14 cellular contexts compared by ENCODE assay signal in genomic region chr13:110530839-110531499, GRCh38. TPM values are rescaled to one million over a fixed set of nuclear protein-coding genes. Genes with fewer than 3 reads are reported as not detected.
A peak's percentile ranks its signal among the peaks of the same experiment; 100 is the strongest.
DNase-seq lines count a peak whose midpoint lies in the region; TF ChIP-seq lines count a peak whose summit lies in the region.
"Had no signal": no experiment of that assay in that cellular context is flagged by ENCODE, and none has a peak within 500 bp of the region (broad histone marks: within the 10 kb centered on the region; RNA-seq: fewer than 3 reads in every experiment).

No MANE protein-coding gene starts in this region.

- H3K4me2 ChIP-seq in SK-N-SH: no peak overlapping the region

- H3K4me1 Mint-ChIP-seq in nephron progenitor cell: peaks cover 49% of the 10 kb centered on the region

- H3K9me2 ChIP-seq in SK-N-SH: no peaks in the 10 kb centered on the region

- CTCF ChIA-PET in HEK293 (lab: Yijun Ruan, JAX): no interaction called here
- CTCF ChIA-PET in SK-N-SH (lab: Yijun Ruan, JAX): no interaction called here

- H3K27ac ChIP-seq in HEK293 (ENCODE audit: extremely low read depth, low read depth, low read length) (no peak overlapping the region), stomach (peak overlapping the region in 4 of 5 donors; percentile 11 to 60 (median 47)), SK-N-SH (ENCODE audit: low read depth in 2 of 2, low read length in 1 of 2) (no peak overlapping the region)

- H3K4me1 ChIP-seq in HEK293 (ENCODE audit: control insufficient read depth, insufficient read depth, low read length) (no peaks in the 10 kb centered on the region), stomach (peaks cover 45 to 92% (median 62%) of the 10 kb centered on the region in 4 donors), SK-N-SH (ENCODE audit: control insufficient read depth in 1 of 2, insufficient read depth in 2 of 2, low read depth in 1 of 2, low read length in 1 of 2) (no peaks in the 10 kb centered on the region; a peak in 1 of 4 replicates)

- no peak overlapping the region for H2AFZ ChIP-seq in SK-N-SH (ENCODE audit: low read depth)

- H3K4me3 Mint-ChIP-seq in nephron progenitor cell: no peak overlapping the region

- H3K27me3 Mint-ChIP-seq in nephron progenitor cell (ENCODE audit: low read depth, poor library complexity): peaks cover 9% of the 10 kb centered on the region

- H3K27me3 ChIP-seq in stomach: no peaks in the 10 kb centered on the region
- H3K27me3 ChIP-seq in SK-N-SH (ENCODE audit: insufficient read depth): no peaks in the 10 kb centered on the region

- TF ChIP-seq EP300 in stomach (IDR thresholded peaks at IDR 0.05) (no peak), SK-N-SH (IDR thresholded peaks at IDR 0.05; ENCODE audit: borderline replicate concordance in 1 of 2, low read depth in 1 of 2, low read length in 1 of 2) (no peak)

- H3K36me3 Mint-ChIP-seq in nephron progenitor cell (ENCODE audit: low read depth): no peaks in the 10 kb centered on the region

- H3F3A ChIP-seq in SK-N-SH (replicated peaks; ENCODE audit: insufficient read depth): no peaks in the 10 kb centered on the region

- intact Hi-C loops in stomach (cut with DNase I; ENCODE audit: low total_unique reads): no loop called here

- no peaks in the 10 kb centered on the region for H4K20me1 ChIP-seq in SK-N-SH (ENCODE audit: insufficient read depth)

- WGBS in stomach, 5 donors: 79 to 94% (median 89%) methylated on average over 12 to 13 of the region's 13 CpGs
- WGBS in SK-N-SH (ENCODE audit: low lambda C conversion rate): 77% methylated on average over 9 of the region's 13 CpGs

- peak overlapping the region; percentile 84 for H3K27ac Mint-ChIP-seq in nephron progenitor cell

- H3K4me3 ChIP-seq in HEK293 (ENCODE audit: low read depth, low read length): no peak overlapping the region
- no peak overlapping the region for H3K4me3 ChIP-seq in fibroblast of villous mesenchyme (ENCODE audit: low read depth, low read length)
- H3K4me3 ChIP-seq in stomach: no peak overlapping the region
- H3K4me3 ChIP-seq in SK-N-SH (ENCODE audit: low read depth in 2 of 2, low read length in 1 of 2): no peak overlapping the region

- TF ChIP-seq CTCF in HEK293 (tag by site-specific recombination; IDR thresholded peaks at IDR 0.05): no peak
- TF ChIP-seq CTCF in fibroblast of villous mesenchyme (IDR thresholded peaks at IDR 0.05; ENCODE audit: insufficient read depth, low read depth, low read length): no peak
- TF ChIP-seq CTCF in nephron progenitor cell (IDR thresholded peaks at IDR 0.05): no peak
- TF ChIP-seq CTCF in stomach (IDR thresholded peaks at IDR 0.05): no peak
- no peak for TF ChIP-seq CTCF in SK-N-SH (IDR thresholded peaks at IDR 0.05)

- no peaks in the 10 kb centered on the region for H3K79me2 ChIP-seq in SK-N-SH (ENCODE audit: insufficient read depth)

- DNase-seq in fibroblast of villous mesenchyme (ENCODE audit: low read depth) (peak; percentile 55), nephron progenitor cell (no peak), stomach (no peak), SK-N-SH (no peak), NCI-H2029 treated with DMSO at 0.1 percent for 48 hours (lab: John Stamatoyannopoulos, UW) (no peak)
- DNase-seq in stimulated activated CD8-positive, alpha-beta memory T cell treated with anti-CD3 and anti-CD28 coated beads, Interleukin-4, amount 100 ng/mL, for 48 hours: no peak
- DNase-seq: ACHN, DMS 273 treated with DMSO at 0.1 percent for 48 hours, DND-41, MM.1S, NCI-H1092 treated with DMSO at 0.1 percent for 48 hours, NCI-H146, NCI-H2081 treated with DMSO at 0.1 percent for 48 hours had no signal

- no peaks in the 10 kb centered on the region for H3K36me3 ChIP-seq in HEK293 (ENCODE audit: control insufficient read depth in 2 of 2, insufficient read depth in 1 of 2, low read length in 2 of 2)
- peaks cover 0 to 7% (median 0%) of the 10 kb centered on the region in 4 donors for H3K36me3 ChIP-seq in stomach
- H3K36me3 ChIP-seq in SK-N-SH (replicated peaks in 1 of 2; ENCODE audit: control insufficient read depth in 1 of 2, insufficient read depth in 2 of 2, low read length in 1 of 2): no peaks in the 10 kb centered on the region

- H3K9ac ChIP-seq in SK-N-SH: no peak overlapping the region

- TF ChIP-seq POLR2A in stomach (IDR thresholded peaks at IDR 0.05): no peak

- POLR2A ChIA-PET in HEK293 (lab: Yijun Ruan, JAX): no interaction called here
- POLR2A ChIA-PET in SK-N-SH (lab: Yijun Ruan, JAX): no interaction called here

- no peaks in the 10 kb centered on the region for H3K9me3 Mint-ChIP-seq in nephron progenitor cell

- H3K9me3 ChIP-seq in HEK293 (ENCODE audit: control insufficient read depth, insufficient read depth, low read depth, low read length): no peaks in the 10 kb centered on the region
- no peaks in the 10 kb centered on the region for H3K9me3 ChIP-seq in stomach
- no peaks in the 10 kb centered on the region for H3K9me3 ChIP-seq in SK-N-SH

- TF ChIP-seq RAD21 in SK-N-SH (IDR thresholded peaks at IDR 0.05; ENCODE audit: low read length): no peak

TF ChIP-seq in HEK293, 187 proteins besides CTCF, POLR2A, EP300 and RAD21:
- TF ChIP-seq ZNF214 (tag by site-specific recombination; IDR thresholded peaks at IDR 0.05; ENCODE audit: borderline replicate concordance) (no peak), KLF16 (tag by site-specific recombination; IDR thresholded peaks at IDR 0.05) (no peak), ZNF311 (tag by site-specific recombination; IDR thresholded peaks at IDR 0.05; ENCODE audit: borderline replicate concordance) (no peak), ZNF664 (tag by site-specific recombination; IDR thresholded peaks at IDR 0.05) (no peak), KLF17 (tag by site-specific recombination; IDR thresholded peaks at IDR 0.05) (0 out of 2 replicates have a peak, but pooled peaks have one; percentile 35), KLF1 (tag by site-specific recombination; IDR thresholded peaks at IDR 0.05) (peak; percentile 25; the same call in 1 of the 2 replicates)

TF ChIP-seq in SK-N-SH, 30 proteins besides CTCF, POLR2A, EP300 and RAD21:
- no peak for TF ChIP-seq GABPA (IDR thresholded peaks at IDR 0.05; ENCODE audit: low read depth)
- no peak for TF ChIP-seq CHD2 (IDR thresholded peaks at IDR 0.05; ENCODE audit: low read length, partially characterized antibody)
- TF ChIP-seq MAX (IDR thresholded peaks at IDR 0.05; ENCODE audit: low read depth): no peak
- TF ChIP-seq FOXJ3 (CRISPR knock-in tag; IDR thresholded peaks at IDR 0.05): no peak
- TF ChIP-seq SIN3A (IDR thresholded peaks at IDR 0.05; ENCODE audit: borderline replicate concordance, low read depth, low read length): no peak
- no peak for TF ChIP-seq EZH2phosphoT487 (IDR thresholded peaks at IDR 0.05; ENCODE audit: borderline replicate concordance, low read depth)
- no peak for TF ChIP-seq POLR2AphosphoS5 (IDR thresholded peaks at IDR 0.05; ENCODE audit: low read depth, low read length)
- TF ChIP-seq TCF12 (IDR thresholded peaks at IDR 0.05): no peak
- TF ChIP-seq TAF1 (IDR thresholded peaks at IDR 0.05; ENCODE audit: borderline replicate concordance, low read depth, low read length): no peak
- no peak for TF ChIP-seq YY1 (IDR thresholded peaks at IDR 0.05; ENCODE audit: low read depth)
- TF ChIP-seq ELF1 (IDR thresholded peaks at IDR 0.05): no peak
- TF ChIP-seq NFIC (IDR thresholded peaks at IDR 0.05; ENCODE audit: borderline replicate concordance): no peak
- TF ChIP-seq FOXM1 (IDR thresholded peaks at IDR 0.05; ENCODE audit: low read depth): no peak
- no peak for TF ChIP-seq RCOR1 (IDR thresholded peaks at IDR 0.05; ENCODE audit: low read length)
- TF ChIP-seq SMC3 (IDR thresholded peaks at IDR 0.05; ENCODE audit: low read depth, low read length): no peak
- TF ChIP-seq USF1 (IDR thresholded peaks at IDR 0.05; ENCODE audit: borderline replicate concordance, low read depth): no peak
- no peak for TF ChIP-seq GATA2 (CRISPR knock-in tag; IDR thresholded peaks at IDR 0.05)
- no peak for TF ChIP-seq ZBTB33 (IDR thresholded peaks at IDR 0.05; ENCODE audit: borderline replicate concordance, low read depth)
- TF ChIP-seq MXI1 (IDR thresholded peaks at IDR 0.05; ENCODE audit: low read depth, low read length): no peak
TF ChIP-seq in SK-N-SH: peak in this region for 0.

RNA-seq across cellular contexts. Expression of gene RAB20, which starts 30.6 kb away (rescaled TPM):
- total RNA-seq in fibroblast of villous mesenchyme: 4.2 and 4.7 TPM in 2 replicates
- 10 to 100 TPM; 11.7 to 44.6 (median 20.0) TPM for total RNA-seq in stomach
- 10 to 100 TPM; 25.5 to 41.8 (median 36.0) TPM for polyA plus RNA-seq in stomach
- polyA plus RNA-seq in SK-N-SH (2012; rRNA removed): 4.9 and 5.2 TPM in 2 replicates
- polyA plus RNA-seq in SK-N-SH (2012; cell fraction: cytosol; rRNA removed): 4.8 and 5.3 TPM in 2 replicates
- 2.7 and 3.6 TPM in 2 replicates for polyA plus RNA-seq in SK-N-SH (2012; cell fraction: nucleus; rRNA removed)

Comparison
In these comparisons a context has a peak if more than half of its experiments do, and no peak if none do; other contexts are left out.
1. H3K27ac ChIP-seq: peak in stomach (4 of 5); none in HEK293 (single experiment) and SK-N-SH (0 of 2).